1 cellular context compared by ENCODE assay signal in the genomic region with DNA sequence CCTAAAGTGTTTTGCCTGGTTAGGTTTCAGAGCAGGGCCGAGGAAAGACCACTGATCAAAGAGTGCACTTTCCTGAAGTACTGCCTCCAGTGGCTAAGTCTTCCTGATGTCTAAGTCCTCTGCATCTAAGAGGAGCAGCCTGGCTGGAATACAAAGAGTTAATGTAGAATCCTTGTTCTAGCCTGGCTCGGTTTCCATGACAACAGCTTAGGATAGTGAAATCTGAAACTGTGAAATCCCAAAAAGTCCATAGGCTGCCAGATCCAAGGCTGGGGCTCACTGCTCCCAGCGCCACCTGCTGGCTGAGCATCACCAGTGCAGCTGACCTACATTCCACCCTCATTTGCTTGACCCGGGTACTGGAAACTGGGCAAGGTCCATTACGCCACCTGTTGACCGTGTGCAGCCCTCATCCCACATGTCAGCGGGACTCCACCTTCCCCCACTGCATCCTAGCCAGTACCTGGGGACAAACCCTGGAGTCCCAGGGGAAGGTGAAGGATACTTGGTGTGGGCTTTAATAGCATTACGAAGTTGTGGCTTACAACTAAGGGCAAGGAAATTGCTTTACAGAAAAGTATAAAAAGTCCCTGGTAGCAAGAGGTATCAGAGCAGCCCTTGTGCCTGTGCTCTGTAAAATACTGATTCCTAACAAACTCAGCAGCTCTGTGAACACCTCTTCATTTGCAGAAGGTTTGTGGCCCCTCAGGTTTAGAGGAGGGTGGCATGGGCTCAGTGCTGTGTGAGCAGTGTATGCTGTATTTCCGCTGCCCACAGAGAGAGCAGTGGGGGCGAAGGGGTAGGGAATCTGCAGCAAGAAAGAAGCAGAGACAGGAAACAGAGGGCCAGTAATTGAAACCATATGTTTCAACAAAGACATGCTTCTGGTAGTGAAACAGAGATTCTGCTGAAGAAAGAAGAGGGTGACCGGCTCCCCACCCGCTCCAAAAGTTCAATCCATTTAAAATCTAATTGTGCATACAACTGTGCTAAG.
TF ChIP-seq lines count a peak whose summit lies in the region.

No MANE protein-coding gene starts in this region.

TF ChIP-seq in K562, 482 proteins besides CTCF, POLR2A, EP300 and RAD21 (continued from another document and continues in another):
- TF ChIP-seq FOXP4 (CRISPR knock-in tag; IDR thresholded peaks at IDR 0.05; ENCODE audit: borderline replicate concordance), result no peak
- TF ChIP-seq ZNF253 (CRISPR knock-in tag; conservative IDR thresholded peaks at IDR 0.05), result no peak
- 0 out of 3 replicates have a peak, but pooled peaks of 1 of the 2 experiments have one; percentile 12 for TF ChIP-seq CBX3 (IDR thresholded peaks at IDR 0.05; ENCODE audit: borderline replicate concordance in 1 of 2, low read length in 2 of 2)
- peak; percentile 77 for TF ChIP-seq TEAD4 (IDR thresholded peaks at IDR 0.05; ENCODE audit: low read length)
- no peak for TF ChIP-seq TEAD4 (CRISPR knock-in tag; IDR thresholded peaks at IDR 0.05; ENCODE audit: borderline replicate concordance)
- TF ChIP-seq CTCFL (IDR thresholded peaks at IDR 0.05; ENCODE audit: borderline replicate concordance, insufficient read depth, low read depth, low read length, poor library complexity, severe bottlenecking), result peak; percentile 87
- TF ChIP-seq MEIS2 (IDR thresholded peaks at IDR 0.05; ENCODE audit: partially characterized antibody), result peak; percentile 4
- TF ChIP-seq CREM (IDR thresholded peaks at IDR 0.05; ENCODE audit: low read depth), result peak; percentile 52; the same call in 1 of the 2 replicates
- no peak for TF ChIP-seq TBP (optimal IDR thresholded peaks at IDR 0.05; ENCODE audit: low read depth, low read length)
- no peak for TF ChIP-seq SRSF7 (optimal IDR thresholded peaks at IDR 0.05; ENCODE audit: low read depth, low read length)
- TF ChIP-seq L3MBTL2 (IDR thresholded peaks at IDR 0.05), result no peak
- no peak for TF ChIP-seq ZNF408 (CRISPR knock-in tag; IDR thresholded peaks at IDR 0.05; ENCODE audit: low read depth)
- TF ChIP-seq ZFP91 (CRISPR knock-in tag; IDR thresholded peaks at IDR 0.05), result no peak
- TF ChIP-seq E2F8 (IDR thresholded peaks at IDR 0.05; ENCODE audit: low read depth, partially characterized antibody), result no peak
- TF ChIP-seq SRSF3 (IDR thresholded peaks at IDR 0.05; ENCODE audit: insufficient read depth, low read length), result no peak
- 0 out of 2 replicates have a peak, but pooled peaks have one; percentile 25 for TF ChIP-seq SOX6 (IDR thresholded peaks at IDR 0.05)
- TF ChIP-seq TRIM25 (IDR thresholded peaks at IDR 0.05; ENCODE audit: borderline replicate concordance), result no peak
- TF ChIP-seq BHLHE40 (IDR thresholded peaks at IDR 0.05; ENCODE audit: low read length), result peak; percentile 44; the same call in 1 of the 2 replicates
- no peak for TF ChIP-seq ZHX1 (conservative IDR thresholded peaks at IDR 0.05; ENCODE audit: low read length)
- TF ChIP-seq ZNF551 (CRISPR knock-in tag; IDR thresholded peaks at IDR 0.05), result no peak
- TF ChIP-seq SRSF9 (IDR thresholded peaks at IDR 0.05; ENCODE audit: borderline replicate concordance, low read depth, low read length), result no peak
- TF ChIP-seq MYNN (IDR thresholded peaks at IDR 0.05), result 0 out of 2 replicates have a peak, but pooled peaks have one; percentile 32
- TF ChIP-seq MYNN (CRISPR knock-in tag; IDR thresholded peaks at IDR 0.05), result no peak
- no peak for TF ChIP-seq ZNF695 (CRISPR knock-in tag; IDR thresholded peaks at IDR 0.05)
- peak; percentile 84; the same call in 1 of the 2 replicates for TF ChIP-seq XRCC5 (IDR thresholded peaks at IDR 0.05; ENCODE audit: low read depth, low read length)
- TF ChIP-seq NEUROD1 (IDR thresholded peaks at IDR 0.05; ENCODE audit: borderline replicate concordance, low read depth, low read length, partially characterized antibody), result peak; percentile 31
- no peak for TF ChIP-seq ZNF140 (CRISPR knock-in tag; IDR thresholded peaks at IDR 0.05)
- no peak for TF ChIP-seq ZFPM2 (CRISPR knock-in tag; IDR thresholded peaks at IDR 0.05)
- TF ChIP-seq, protein P1, sequence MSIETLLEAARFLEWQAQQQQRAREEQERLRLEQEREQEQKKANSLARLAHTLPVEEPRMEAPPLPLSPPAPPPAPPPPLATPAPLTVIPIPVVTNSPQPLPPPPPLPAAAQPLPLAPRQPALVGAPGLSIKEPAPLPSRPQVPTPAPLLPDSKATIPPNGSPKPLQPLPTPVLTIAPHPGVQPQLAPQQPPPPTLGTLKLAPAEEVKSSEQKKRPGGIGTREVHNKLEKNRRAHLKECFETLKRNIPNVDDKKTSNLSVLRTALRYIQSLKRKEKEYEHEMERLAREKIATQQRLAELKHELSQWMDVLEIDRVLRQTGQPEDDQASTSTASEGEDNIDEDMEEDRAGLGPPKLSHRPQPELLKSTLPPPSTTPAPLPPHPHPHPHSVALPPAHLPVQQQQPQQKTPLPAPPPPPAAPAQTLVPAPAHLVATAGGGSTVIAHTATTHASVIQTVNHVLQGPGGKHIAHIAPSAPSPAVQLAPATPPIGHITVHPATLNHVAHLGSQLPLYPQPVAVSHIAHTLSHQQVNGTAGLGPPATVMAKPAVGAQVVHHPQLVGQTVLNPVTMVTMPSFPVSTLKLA (conservative IDR thresholded peaks at IDR 0.05), result 0 out of 4 replicates have a peak, but pooled peaks of 1 of the 2 experiments have one; percentile 13
- TF ChIP-seq DIDO1 (tag; IDR thresholded peaks at IDR 0.05; ENCODE audit: low read depth), result no peak
- 0 out of 2 replicates have a peak, but pooled peaks have one; percentile 17 for TF ChIP-seq JUN (IDR thresholded peaks at IDR 0.05; ENCODE audit: borderline replicate concordance, low read depth, low read length)
- TF ChIP-seq JUN (CRISPR knock-in tag; IDR thresholded peaks at IDR 0.05; ENCODE audit: borderline replicate concordance), result no peak
- peak; percentile 52; the same call in 1 of the 2 replicates for TF ChIP-seq POLR2AphosphoS5 (IDR thresholded peaks at IDR 0.05; ENCODE audit: control insufficient read depth, insufficient read depth, low read depth, low read length)
- TF ChIP-seq SRF (CRISPR knock-in tag; IDR thresholded peaks at IDR 0.05), result peak in 1 of 2 experiments; percentile 14; a peak in 1 of 4 replicates
- TF ChIP-seq, protein P2, sequence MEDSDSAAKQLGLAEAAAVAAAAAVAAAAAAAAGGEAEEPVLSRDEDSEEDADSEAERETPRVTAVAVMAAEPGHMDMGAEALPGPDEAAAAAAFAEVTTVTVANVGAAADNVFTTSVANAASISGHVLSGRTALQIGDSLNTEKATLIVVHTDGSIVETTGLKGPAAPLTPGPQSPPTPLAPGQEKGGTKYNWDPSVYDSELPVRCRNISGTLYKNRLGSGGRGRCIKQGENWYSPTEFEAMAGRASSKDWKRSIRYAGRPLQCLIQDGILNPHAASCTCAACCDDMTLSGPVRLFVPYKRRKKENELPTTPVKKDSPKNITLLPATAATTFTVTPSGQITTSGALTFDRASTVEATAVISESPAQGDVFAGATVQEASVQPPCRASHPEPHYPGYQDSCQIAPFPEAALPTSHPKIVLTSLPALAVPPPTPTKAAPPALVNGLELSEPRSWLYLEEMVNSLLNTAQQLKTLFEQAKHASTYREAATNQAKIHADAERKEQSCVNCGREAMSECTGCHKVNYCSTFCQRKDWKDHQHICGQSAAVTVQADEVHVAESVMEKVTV (CRISPR knock-in tag; IDR thresholded peaks at IDR 0.05), result peak; percentile 72
- peak; percentile 55; the same call in 1 of the 2 replicates for TF ChIP-seq ESRRA (IDR thresholded peaks at IDR 0.05; ENCODE audit: borderline replicate concordance, low read depth)
- TF ChIP-seq ZBTB8A (IDR thresholded peaks at IDR 0.05; ENCODE audit: partially characterized antibody), result no peak
- TF ChIP-seq EHMT2 (IDR thresholded peaks at IDR 0.05), result no peak
- TF ChIP-seq KLF16 (IDR thresholded peaks at IDR 0.05), result peak; percentile 58; the same call in 1 of the 2 replicates
- peak in 1 of 2 experiments; percentile 40; a peak in 1 of 4 replicates for TF ChIP-seq CSDE1 (IDR thresholded peaks at IDR 0.05)
